In the genomic region with DNA sequence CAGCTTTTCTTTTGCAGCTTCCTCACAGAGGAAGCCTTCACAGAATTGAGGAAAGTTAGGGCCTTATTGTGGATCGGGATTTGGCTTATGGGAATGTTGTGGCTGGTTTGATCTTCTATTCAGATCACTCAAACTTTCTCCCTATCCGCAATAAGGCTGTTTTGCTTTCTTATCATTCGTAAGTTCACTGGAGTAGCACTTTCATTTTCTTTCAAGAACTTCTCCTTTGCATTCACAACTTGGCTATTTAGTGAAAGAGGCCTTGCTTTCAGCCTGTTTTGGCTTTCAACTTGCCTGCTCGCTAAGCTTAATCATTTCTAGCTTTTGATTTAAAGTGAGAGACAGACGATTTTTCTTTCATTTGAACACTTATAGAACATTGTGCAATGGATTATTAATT, we compare ENCODE assay signal across 9 cellular contexts.
DNase-seq lines count a peak whose midpoint lies in the region; ATAC-seq and TF ChIP-seq lines count a peak whose summit lies in the region.
"Had no signal": no experiment of that assay in that cellular context is flagged by ENCODE, and none has a peak within 500 bp of the region (broad histone marks: within the 10 kb centered on the region; RNA-seq: fewer than 3 reads in every experiment).

No MANE protein-coding gene starts in this region.

- peak overlapping the region; percentile 42 for H2AFZ ChIP-seq in neural progenitor cell (replicated peaks)

- no peaks in the 10 kb centered on the region for H3F3A ChIP-seq in neural progenitor cell (ENCODE audit: low read depth)

- H3K9me3 ChIP-seq in T-helper 17 cell (ENCODE audit: control insufficient read depth, low read length, poor library complexity, severe bottlenecking), result no peaks in the 10 kb centered on the region
- H3K9me3 ChIP-seq in neural progenitor cell (ENCODE audit: low read depth), result no peaks in the 10 kb centered on the region
- H3K9me3 ChIP-seq in Peyer's patch, result no peaks in the 10 kb centered on the region

- H3K4me1 ChIP-seq in neural progenitor cell, result no peaks in the 10 kb centered on the region
- no peaks in the 10 kb centered on the region for H3K4me1 ChIP-seq in Peyer's patch

- H3K4me3 ChIP-seq in neural progenitor cell (no peak overlapping the region), Peyer's patch (peak overlapping the region in 1 of 4 donors; percentile 16)

- DNase-seq in activated CD4-positive, CD25-positive, alpha-beta regulatory T cell treated with anti-CD3 and anti-CD28 coated beads, Interleukin-2, amount 50 U/mL, for 72 hours, result no peak
- DNase-seq in T-helper 17 cell, result no peak
- no peak for DNase-seq in neural progenitor cell (ENCODE audit: low spot score)
- DNase-seq in epidermal melanocyte (ENCODE audit: insufficient read length, low spot score), result no peak
- DNase-seq in NCI-H2107 (lab: John Stamatoyannopoulos, UW), result no peak
- DNase-seq in Peyer's patch, result no peak

- no peak overlapping the region for H3K4me2 ChIP-seq in neural progenitor cell

- no peaks in the 10 kb centered on the region for H3K27me3 ChIP-seq in neural progenitor cell
- H3K27me3 ChIP-seq in Peyer's patch, result no peaks in the 10 kb centered on the region

- H3K4me3 Mint-ChIP-seq in T-helper 17 cell (peak overlapping the region; percentile 87), neural progenitor cell (no peak overlapping the region)

- H3K27me3 Mint-ChIP-seq in T-helper 17 cell (no peaks in the 10 kb centered on the region), neural progenitor cell (ENCODE audit: insufficient read depth, low read depth) (peaks cover 2% of the 10 kb centered on the region)

- peaks cover 8% of the 10 kb centered on the region for H3K4me1 Mint-ChIP-seq in T-helper 17 cell
- no peaks in the 10 kb centered on the region for H3K4me1 Mint-ChIP-seq in neural progenitor cell

- H4K20me1 ChIP-seq in neural progenitor cell (ENCODE audit: low read depth), result no peaks in the 10 kb centered on the region

- TF ChIP-seq CTCF in neural progenitor cell (IDR thresholded peaks at IDR 0.05), result no peak
- no peak for TF ChIP-seq CTCF in Peyer's patch (IDR thresholded peaks at IDR 0.05)

- H3K9me3 Mint-ChIP-seq in neural progenitor cell, result no peaks in the 10 kb centered on the region

- H3K79me2 ChIP-seq in neural progenitor cell (ENCODE audit: low read depth), result no peaks in the 10 kb centered on the region

- TF ChIP-seq POLR2A in Peyer's patch (IDR thresholded peaks at IDR 0.05), result no peak

- no peak overlapping the region for H3K9ac ChIP-seq in neural progenitor cell

- H3K27ac Mint-ChIP-seq in T-helper 17 cell (peak overlapping the region; percentile 92), neural progenitor cell (no peak overlapping the region)

- H3K36me3 Mint-ChIP-seq in T-helper 17 cell (ENCODE audit: low read depth) (no peaks in the 10 kb centered on the region), neural progenitor cell (no peaks in the 10 kb centered on the region)

- H3K27ac ChIP-seq in neural progenitor cell, result no peak overlapping the region
- no peak overlapping the region for H3K27ac ChIP-seq in Peyer's patch

- peak; percentile 41 to 62 for ATAC-seq in activated CD4-positive, CD25-positive, alpha-beta regulatory T cell treated with anti-CD3 and anti-CD28 coated beads, Interleukin-2, amount 50 U/mL, for 24 hours
- ATAC-seq in HG02759 (IDR thresholded peaks at IDR 0.05; ENCODE audit: unreplicated experiment) (peak; percentile 64), T-helper 17 cell (peak; percentile 46)
- ATAC-seq: Panc1 had no signal

- H3K36me3 ChIP-seq in neural progenitor cell (no peaks in the 10 kb centered on the region), Peyer's patch (no peaks in the 10 kb centered on the region)
